Comparison of ENCODE assay signal across 31 cellular contexts in the genomic region with DNA sequence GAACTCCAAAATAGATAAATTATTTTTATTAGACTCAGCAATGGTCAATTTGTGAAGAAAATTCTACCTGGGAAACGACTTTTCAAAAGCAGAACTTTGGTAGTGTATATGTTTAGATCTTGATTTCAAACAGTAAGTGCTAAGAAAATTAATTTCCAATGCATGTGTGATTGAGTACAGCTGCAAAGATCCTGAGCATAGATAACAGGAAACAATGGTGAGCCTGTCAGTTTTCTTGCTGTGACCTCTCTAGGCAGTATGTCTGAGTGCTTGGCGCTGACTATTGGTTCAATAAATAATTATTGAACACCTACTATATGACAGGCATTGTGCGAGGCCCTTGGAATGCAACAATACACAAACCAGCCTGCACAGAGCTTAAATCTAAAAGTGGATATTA.
"Had no signal": no experiment of that assay in that cellular context is flagged by ENCODE, and none has a peak within 500 bp of the region (broad histone marks: within the 10 kb centered on the region; RNA-seq: fewer than 3 reads in every experiment).

No MANE protein-coding gene starts in this region.

- H3K79me2 ChIP-seq: parathyroid adenoma had no signal

- H3K9me3 Mint-ChIP-seq: nephron, neural progenitor cell had no signal

- H3K4me1 ChIP-seq: heart right ventricle, neural progenitor cell, parathyroid adenoma, right lobe of liver, suprapubic skin, upper lobe of right lung, uterus had no signal

- H3K9me3 ChIP-seq: esophagus squamous epithelium, heart right ventricle, mucosa of descending colon, right lobe of liver, suprapubic skin, transverse colon, upper lobe of right lung, uterus had no signal

- H3K36me3 ChIP-seq: esophagus squamous epithelium, heart right ventricle, neural progenitor cell, right lobe of liver, suprapubic skin, transverse colon, upper lobe of right lung, uterus had no signal

- H3K4me3 Mint-ChIP-seq: effector memory CD8-positive, alpha-beta T cell; mesothelial cell of epicardium; naive B cell; nephron; neural progenitor cell; stimulated activated naive CD8-positive, alpha-beta T cell treated with anti-CD3 and anti-CD28 coated beads, Interleukin-15, amount 100 ng/mL, for 72 hours had no signal

- H3K27ac Mint-ChIP-seq: effector memory CD8-positive, alpha-beta T cell; mesothelial cell of epicardium; nephron; neural progenitor cell; progenitor cell of endocrine pancreas; stimulated activated naive CD8-positive, alpha-beta T cell treated with anti-CD3 and anti-CD28 coated beads, Interleukin-15, amount 100 ng/mL, for 72 hours had no signal

- H3K36me3 Mint-ChIP-seq: mesothelial cell of epicardium, naive B cell, neural progenitor cell had no signal

- H3K9ac ChIP-seq: neural progenitor cell, parathyroid adenoma had no signal

- DNase-seq: cortex of kidney; effector memory CD8-positive, alpha-beta T cell; erythroblast; esophagus squamous epithelium; foreskin melanocyte; glutamatergic neuron; heart right ventricle; hippocampal formation; kidney glomerular epithelial cell; left colon; left ventricle myocardium superior; mesenchymal stem cell; mucosa of descending colon; naive B cell; right lobe of liver; small intestine; stimulated activated CD4-positive, alpha-beta T cell treated with anti-CD3 and anti-CD28 coated beads, Interleukin-15, amount 100 ng/mL, for 24 hours; stimulated activated CD4-positive, alpha-beta T cell treated with anti-CD3 and anti-CD28 coated beads, Interleukin-2, amount 100 ng/mL, for 48 hours; stimulated activated CD8-positive, alpha-beta memory T cell treated with anti-CD3 and anti-CD28 coated beads, Interleukin-4, amount 100 ng/mL, for 48 hours; stimulated activated naive CD4-positive, alpha-beta T cell; stimulated activated naive CD8-positive, alpha-beta T cell treated with anti-CD3 and anti-CD28 coated beads, Interleukin-15, amount 100 ng/mL, for 72 hours; transverse colon; upper lobe of right lung; uterus had no signal

- H3K27me3 Mint-ChIP-seq: effector memory CD8-positive, alpha-beta T cell; naive B cell; stimulated activated naive CD8-positive, alpha-beta T cell treated with anti-CD3 and anti-CD28 coated beads, Interleukin-15, amount 100 ng/mL, for 72 hours had no signal

- H3K27me3 ChIP-seq: esophagus squamous epithelium, heart right ventricle, neural progenitor cell, right lobe of liver, suprapubic skin, transverse colon, upper lobe of right lung, uterus had no signal

- H3K4me3 ChIP-seq: esophagus squamous epithelium, heart right ventricle, lung, mucosa of descending colon, neural progenitor cell, right lobe of liver, suprapubic skin, transverse colon, upper lobe of right lung, uterus had no signal

- H2AFZ ChIP-seq: neural progenitor cell, parathyroid adenoma had no signal

- H3K4me1 Mint-ChIP-seq: naive B cell; neural progenitor cell; stimulated activated naive CD8-positive, alpha-beta T cell treated with anti-CD3 and anti-CD28 coated beads, Interleukin-15, amount 100 ng/mL, for 72 hours had no signal

- H3K4me2 ChIP-seq: neural progenitor cell had no signal

- H3K27ac ChIP-seq: esophagus squamous epithelium, heart right ventricle, neural progenitor cell, parathyroid adenoma, right lobe of liver, suprapubic skin, transverse colon, upper lobe of right lung, uterus had no signal

- ATAC-seq: effector memory CD8-positive, alpha-beta T cell; heart right ventricle; left colon; left ventricle myocardium superior; mucosa of descending colon; right lobe of liver; stimulated activated naive CD8-positive, alpha-beta T cell treated with anti-CD3 and anti-CD28 coated beads, Interleukin-15, amount 100 ng/mL, for 72 hours; upper lobe of right lung had no signal
